Comparison of ENCODE assay signal across 8 cellular contexts in the genomic region with DNA sequence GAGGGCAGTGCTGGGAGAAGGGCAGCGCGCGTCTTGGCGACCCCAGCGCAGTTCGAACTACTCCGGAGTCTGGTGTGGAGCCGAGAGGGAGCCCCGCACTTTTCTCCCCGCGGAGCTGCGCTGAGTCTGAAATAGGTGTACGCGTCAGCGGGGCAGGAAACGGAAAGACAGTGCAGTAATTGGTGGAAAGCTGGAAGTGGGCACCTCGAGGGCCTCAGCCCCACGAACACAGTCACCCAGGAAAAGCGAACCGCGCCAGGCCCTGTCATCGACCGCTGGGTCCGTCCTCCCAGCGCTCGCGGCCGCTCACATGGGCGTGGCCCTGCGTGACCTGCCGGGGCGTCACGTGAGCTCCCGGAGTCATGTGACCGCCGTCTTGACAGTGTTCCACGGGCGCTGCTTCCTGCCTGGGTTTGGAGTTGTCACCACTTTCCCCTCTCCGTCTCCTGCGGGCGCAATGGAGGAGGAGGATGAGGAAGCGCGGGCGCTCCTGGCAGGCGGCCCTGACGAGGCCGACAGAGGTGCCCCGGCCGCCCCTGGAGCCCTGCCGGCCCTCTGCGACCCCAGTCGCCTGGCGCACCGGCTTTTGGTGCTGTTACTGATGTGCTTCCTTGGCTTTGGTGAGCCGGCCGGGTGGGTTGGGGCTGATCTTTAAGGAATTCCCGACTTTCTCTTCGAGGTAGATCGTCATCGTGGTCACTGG. TPM values are rescaled to one million over a fixed set of nuclear protein-coding genes. Genes with fewer than 3 reads are reported as not detected.
A peak's percentile ranks its signal among the peaks of the same experiment; 100 is the strongest.
DNase-seq lines count a peak whose midpoint lies in the region; ATAC-seq and TF ChIP-seq lines count a peak whose summit lies in the region.

A gene with protein sequence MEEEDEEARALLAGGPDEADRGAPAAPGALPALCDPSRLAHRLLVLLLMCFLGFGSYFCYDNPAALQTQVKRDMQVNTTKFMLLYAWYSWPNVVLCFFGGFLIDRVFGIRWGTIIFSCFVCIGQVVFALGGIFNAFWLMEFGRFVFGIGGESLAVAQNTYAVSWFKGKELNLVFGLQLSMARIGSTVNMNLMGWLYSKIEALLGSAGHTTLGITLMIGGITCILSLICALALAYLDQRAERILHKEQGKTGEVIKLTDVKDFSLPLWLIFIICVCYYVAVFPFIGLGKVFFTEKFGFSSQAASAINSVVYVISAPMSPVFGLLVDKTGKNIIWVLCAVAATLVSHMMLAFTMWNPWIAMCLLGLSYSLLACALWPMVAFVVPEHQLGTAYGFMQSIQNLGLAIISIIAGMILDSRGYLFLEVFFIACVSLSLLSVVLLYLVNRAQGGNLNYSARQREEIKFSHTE (plus strand): TSS at position 359 of the 703 bp plus-strand sequence. CDS start 99 bp downstream, at position 458.

- no peaks in the 10 kb centered on the region for H3K27me3 ChIP-seq in left ventricle myocardium inferior (ENCODE audit: low read depth)
- no peaks in the 10 kb centered on the region for H3K27me3 ChIP-seq in prostate gland (replicated peaks; ENCODE audit: insufficient read depth)

- H3K27me3 Mint-ChIP-seq in T-helper 17 cell, result no peaks in the 10 kb centered on the region

- peaks cover 19% of the 10 kb centered on the region for H3K36me3 ChIP-seq in left ventricle myocardium inferior
- H3K36me3 ChIP-seq in prostate gland, result no peaks in the 10 kb centered on the region

- peaks cover 4% of the 10 kb centered on the region for H3K36me3 Mint-ChIP-seq in T-helper 17 cell (ENCODE audit: low read depth)

- H3K9me3 ChIP-seq in T-helper 17 cell (ENCODE audit: control insufficient read depth, low read length, poor library complexity, severe bottlenecking) (no peaks in the 10 kb centered on the region), left ventricle myocardium inferior (replicated peaks) (no peaks in the 10 kb centered on the region), prostate gland (no peaks in the 10 kb centered on the region)

- TF ChIP-seq CTCF in left ventricle myocardium inferior (IDR thresholded peaks at IDR 0.05; ENCODE audit: borderline replicate concordance), result no peak
- peak in 2 of 4 experiments; percentile 11 to 12 for TF ChIP-seq CTCF in prostate gland (IDR thresholded peaks at IDR 0.05)

- H3K4me3 ChIP-seq in left ventricle myocardium inferior, result peak within 1 kb of the TSS; percentile 82
- H3K4me3 ChIP-seq in prostate gland, result peak within 1 kb of the TSS; percentile 61 to 67

- under 1% methylated on average over 59 of the region's 60 CpGs for WGBS in prostate gland

- H3K4me1 ChIP-seq in left ventricle myocardium inferior, result peaks cover 35% of the 10 kb centered on the region
- peaks cover 6% of the 10 kb centered on the region for H3K4me1 ChIP-seq in prostate gland (replicated peaks)

- peak within 1 kb of the TSS; percentile 93 for H3K27ac Mint-ChIP-seq in T-helper 17 cell

- intact Hi-C loops in left ventricle myocardium inferior (cut with micrococcal nuclease), result no loop called here
- intact Hi-C loops in prostate gland (cut with DNase I), result no loop called here

- peak within 1 kb of the TSS; percentile 89 for H3K4me3 Mint-ChIP-seq in T-helper 17 cell

- TF ChIP-seq POLR2A in prostate gland (IDR thresholded peaks at IDR 0.05), result peak; percentile 73

- ATAC-seq in GM18499 (IDR thresholded peaks at IDR 0.05; ENCODE audit: insufficient read depth, unreplicated experiment), result peak; percentile 93
- peak; percentile 95 for ATAC-seq in HG02938 (IDR thresholded peaks at IDR 0.05; ENCODE audit: unreplicated experiment)
- peak; percentile 93 for ATAC-seq in T-helper 17 cell

- peak within 1 kb of the TSS; percentile 85 for H3K27ac ChIP-seq in left ventricle myocardium inferior (replicated peaks)
- peak within 1 kb of the TSS; percentile 71 to 75 for H3K27ac ChIP-seq in prostate gland

- DNase-seq in NCI-H187 (lab: John Stamatoyannopoulos, UW), result peak; percentile 71 to 72
- DNase-seq in T-helper 17 cell, result peak; percentile 76 to 85 (median 82)
- peak; percentile 39 to 97 (median 88) for DNase-seq in amygdala (lab: John Stamatoyannopoulos, UW)
- DNase-seq in left ventricle myocardium inferior, result peak; percentile 96
- DNase-seq in prostate gland (ENCODE audit: low spot score), result peak; percentile 95
- peak; percentile 96 for DNase-seq in ureter (ENCODE audit: low spot score)

- peaks cover 24% of the 10 kb centered on the region for H3K4me1 Mint-ChIP-seq in T-helper 17 cell

RNA-seq across cellular contexts. Expression of the gene that starts here (rescaled TPM):
- total RNA-seq in T-helper 17 cell (10 to 100 TPM; 25.1 to 78.2 TPM), left ventricle myocardium inferior (26.2 TPM), prostate gland (10 to 100 TPM; 58.6 to 92.7 TPM), ureter (67.6 TPM)

Comparison
In these comparisons a context has a peak if more than half of its experiments do, and no peak if none do; other contexts are left out.
1. Peak in every context shown above with its lines: DNase-seq, ATAC-seq, H3K4me3 ChIP-seq and H3K27ac ChIP-seq.